In genomic region chr17:58760248-58760647, GRCh38 we compare ENCODE assay signal across 25 cellular contexts.
DNase-seq lines count a peak whose midpoint lies in the region; ATAC-seq lines count a peak whose summit lies in the region.
"Had no signal": no experiment of that assay in that cellular context is flagged by ENCODE, and none has a peak within 500 bp of the region (broad histone marks: within the 10 kb centered on the region; RNA-seq: fewer than 3 reads in every experiment).

No MANE protein-coding gene starts in this region.

- peak; percentile 1 to 24 for DNase-seq in NOMO-1 (lab: John Stamatoyannopoulos, UW; ENCODE audit: unreplicated experiment in 2 of 2)
- no peak for DNase-seq in NOMO-1 treated with dmso at 0.1 percent for 144 hours (lab: John Stamatoyannopoulos, UW; ENCODE audit: unreplicated experiment)
- peak; percentile 11 for DNase-seq in NOMO-1 treated with DMSO at 0.1 percent for 48 hours (lab: John Stamatoyannopoulos, UW; ENCODE audit: unreplicated experiment)
- DNase-seq in left kidney (ENCODE audit: low read depth, low spot score) = peak; percentile 9
- no peak for DNase-seq in NAMALWA (ENCODE audit: low spot score)
- no peak for DNase-seq in OCI-M1 (lab: John Stamatoyannopoulos, UW)
- DNase-seq: 8988T; CD4-positive, CD25-positive, alpha-beta regulatory T cell; DMS153; DND-41; GM23248; H7; KG1; MG63; NCI-H1105; NCI-H1436 treated with DMSO at 0.1 percent for 48 hours; NCI-H187 treated with DMSO at 0.1 percent for 48 hours; NCI-H82; PC-3; SJCRH30; T-helper 17 cell had no signal

- ATAC-seq in GM21390 (IDR thresholded peaks at IDR 0.05; ENCODE audit: unreplicated experiment) = no peak
- no peak for ATAC-seq in GM21381 (IDR thresholded peaks at IDR 0.05; ENCODE audit: unreplicated experiment)
- ATAC-seq: PC-3, Right ventricle myocardium inferior, SK-N-SH treated with all-trans-retinoic acid at 6 μM for 48 hours, T-helper 17 cell had no signal

Comparison
In these comparisons a context has a peak if more than half of its experiments do, and no peak if none do; other contexts are left out.
1. DNase-seq: peak in NOMO-1 (2 of 2), NOMO-1 treated with DMSO at 0.1 percent for 48 hours (single experiment) and left kidney (single experiment); none in NOMO-1 treated with dmso at 0.1 percent for 144 hours (single experiment), NAMALWA (single experiment) and OCI-M1 (single experiment).